ENCODE assay signal across 22 cellular contexts in genomic region chr5:7808998-7809397, GRCh38. TPM values are rescaled to one million over a fixed set of nuclear protein-coding genes. Genes with fewer than 3 reads are reported as not detected.
"Had no signal": no experiment of that assay in that cellular context is flagged by ENCODE, and none has a peak within 500 bp of the region (broad histone marks: within the 10 kb centered on the region; RNA-seq: fewer than 3 reads in every experiment).

No MANE protein-coding gene starts in this region.

- H3K27ac Mint-ChIP-seq: memory B cell; natural killer cell; stimulated activated effector memory CD8-positive, alpha-beta T cell treated with anti-CD3 and anti-CD28 coated beads, Interleukin-12 subunit alpha, Interleukin-12 subunit beta, amount 100 ng/mL, for 72 hours had no signal

- H3K9me3 Mint-ChIP-seq: memory B cell; natural killer cell; stimulated activated effector memory CD8-positive, alpha-beta T cell treated with anti-CD3 and anti-CD28 coated beads, Interleukin-12 subunit alpha, Interleukin-12 subunit beta, amount 100 ng/mL, for 72 hours had no signal

- H3K36me3 Mint-ChIP-seq: memory B cell; natural killer cell; stimulated activated effector memory CD8-positive, alpha-beta T cell treated with anti-CD3 and anti-CD28 coated beads, Interleukin-12 subunit alpha, Interleukin-12 subunit beta, amount 100 ng/mL, for 72 hours had no signal

- H3K4me3 Mint-ChIP-seq: memory B cell; natural killer cell; stimulated activated effector memory CD8-positive, alpha-beta T cell treated with anti-CD3 and anti-CD28 coated beads, Interleukin-12 subunit alpha, Interleukin-12 subunit beta, amount 100 ng/mL, for 72 hours had no signal

- DNase-seq: dorsolateral prefrontal cortex; effector CD4-positive, alpha-beta T cell; foreskin fibroblast; gastrocnemius medialis; head of caudate nucleus; kidney; natural killer cell; occipital lobe; ovary; psoas muscle; right cardiac atrium; sigmoid colon; stimulated activated CD4-positive, alpha-beta T cell treated with anti-CD3 and anti-CD28 coated beads, Interleukin-2, amount 100 ng/mL, for 24 hours; stimulated activated CD4-positive, alpha-beta T cell treated with anti-CD3 and anti-CD28 coated beads, Interleukin-4, amount 100 ng/mL, for 24 hours; stimulated activated naive CD4-positive, alpha-beta T cell treated with Interleukin-2 at 50 U/mL for 16 hours; stomach; thyroid gland; trophoblast cell had no signal

- H3K4me1 Mint-ChIP-seq: memory B cell; natural killer cell; stimulated activated effector memory CD8-positive, alpha-beta T cell treated with anti-CD3 and anti-CD28 coated beads, Interleukin-12 subunit alpha, Interleukin-12 subunit beta, amount 100 ng/mL, for 72 hours had no signal

- ATAC-seq: esophagus mucosa, gastrocnemius medialis, left lobe of liver, natural killer cell, psoas muscle, right cardiac atrium had no signal

RNA-seq across cellular contexts. Expression of gene CFAP90, which starts 41.9 kb away (rescaled TPM):
- polyA plus RNA-seq: psoas muscle had no signal
